In the genomic region with DNA sequence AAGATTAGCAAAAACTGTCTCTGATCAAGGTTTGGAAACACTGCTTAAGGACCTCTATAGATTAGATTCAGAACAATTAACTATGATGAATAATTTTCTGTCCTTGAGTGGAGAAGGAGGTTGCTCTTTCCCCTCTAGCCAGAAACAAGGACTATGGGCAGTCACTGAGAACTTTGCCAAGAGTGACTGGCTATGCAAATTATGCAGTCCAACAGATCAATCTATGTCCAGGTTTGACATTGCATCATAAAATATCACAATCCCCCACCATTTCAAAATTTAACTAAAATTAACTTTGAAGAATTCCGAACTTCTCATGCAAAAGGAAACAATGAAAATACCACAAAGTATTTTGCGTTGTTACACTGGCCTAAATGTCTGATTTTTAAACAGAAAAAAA, we compare ENCODE assay signal across 26 cellular contexts. TPM values are rescaled to one million over a fixed set of nuclear protein-coding genes. Genes with fewer than 3 reads are reported as not detected.
"Had no signal": no experiment of that assay in that cellular context is flagged by ENCODE, and none has a peak within 500 bp of the region (broad histone marks: within the 10 kb centered on the region; RNA-seq: fewer than 3 reads in every experiment).

No MANE protein-coding gene starts in this region.

- H3K4me3 ChIP-seq: colonic mucosa, esophagus squamous epithelium, heart right ventricle, left ventricle myocardium inferior, lower lobe of right lung, ovary, testis, tibial nerve, upper lobe of left lung had no signal

- H3K36me3 ChIP-seq: colonic mucosa, esophagus squamous epithelium, left ventricle myocardium inferior, lower lobe of right lung, ovary, tibial nerve, upper lobe of left lung had no signal

- FAIRE-seq: endothelial cell of umbilical vein, urothelium cell line had no signal

- H3K4me1 Mint-ChIP-seq: naive thymus-derived CD8-positive, alpha-beta T cell; stimulated activated memory B cell treated with anti-CD40 and anti-IgM and Interleukin-4, amounts not matched to agents 10 μg/mL and 1 μg/mL and 100 μg/mL, for 72 hours had no signal

- ATAC-seq: heart right ventricle; left cardiac atrium; lower lobe of right lung; naive thymus-derived CD8-positive, alpha-beta T cell; sciatic nerve; stimulated activated memory B cell treated with anti-CD40 and anti-IgM and Interleukin-4, amounts not matched to agents 10 μg/mL and 1 μg/mL and 100 μg/mL, for 72 hours; stimulated activated naive CD8-positive, alpha-beta T cell treated with anti-CD3 and anti-CD28 coated beads, Interleukin-15, Interleukin-2, amounts not matched to agents 100 U/mL and 50 U/mL, for 24 hours had no signal

- H3K4me1 ChIP-seq: colonic mucosa, esophagus squamous epithelium, lower lobe of right lung, testis, tibial nerve had no signal

- H3K27me3 ChIP-seq: colonic mucosa, esophagus squamous epithelium, heart right ventricle, ovary, testis, tibial nerve, upper lobe of left lung had no signal

- H3K36me3 Mint-ChIP-seq: naive thymus-derived CD8-positive, alpha-beta T cell; stimulated activated memory B cell treated with anti-CD40 and anti-IgM and Interleukin-4, amounts not matched to agents 10 μg/mL and 1 μg/mL and 100 μg/mL, for 72 hours had no signal

- H3K27ac Mint-ChIP-seq: dendritic cell treated with granulocyte-macrophage colony-stimulating factor and Interleukin-4, amounts not matched to agents 40 ng/mL and 50 ng/mL, for 4 days; naive thymus-derived CD8-positive, alpha-beta T cell; nephron progenitor cell; stimulated activated memory B cell treated with anti-CD40 and anti-IgM and Interleukin-4, amounts not matched to agents 10 μg/mL and 1 μg/mL and 100 μg/mL, for 72 hours had no signal

- H3K9me3 Mint-ChIP-seq: dendritic cell treated with granulocyte-macrophage colony-stimulating factor and Interleukin-4, amounts not matched to agents 40 ng/mL and 50 ng/mL, for 4 days; naive thymus-derived CD8-positive, alpha-beta T cell; stimulated activated memory B cell treated with anti-CD40 and anti-IgM and Interleukin-4, amounts not matched to agents 10 μg/mL and 1 μg/mL and 100 μg/mL, for 72 hours had no signal

- H3K27me3 Mint-ChIP-seq: dendritic cell treated with granulocyte-macrophage colony-stimulating factor and Interleukin-4, amounts not matched to agents 40 ng/mL and 50 ng/mL, for 4 days had no signal

- H3K9me3 ChIP-seq: colonic mucosa, esophagus squamous epithelium, heart right ventricle, left ventricle myocardium inferior, lower lobe of right lung, ovary, testis, tibial nerve, upper lobe of left lung had no signal

- DNase-seq: colonic mucosa; effector memory CD4-positive, alpha-beta T cell; esophagus squamous epithelium; foreskin melanocyte; glutamatergic neuron; heart right ventricle; hippocampal formation; left cardiac atrium; left ventricle myocardium inferior; lower lobe of right lung; naive thymus-derived CD8-positive, alpha-beta T cell; nephron progenitor cell; nucleus accumbens; ovary; stimulated activated CD4-positive, alpha-beta T cell treated with anti-CD3 and anti-CD28 coated beads, Interleukin-2, amount 100 ng/mL, for 24 hours; stimulated activated CD4-positive, alpha-beta T cell treated with anti-CD3 and anti-CD28 coated beads, Interleukin-4, amount 100 ng/mL, for 4 hours; stimulated activated naive CD8-positive, alpha-beta T cell treated with anti-CD3 and anti-CD28 coated beads, Interleukin-15, Interleukin-2, amounts not matched to agents 100 U/mL and 50 U/mL, for 24 hours; substantia nigra; testis; upper lobe of left lung had no signal

- H3K4me3 Mint-ChIP-seq: dendritic cell treated with granulocyte-macrophage colony-stimulating factor and Interleukin-4, amounts not matched to agents 40 ng/mL and 50 ng/mL, for 4 days; naive thymus-derived CD8-positive, alpha-beta T cell; nephron progenitor cell; stimulated activated memory B cell treated with anti-CD40 and anti-IgM and Interleukin-4, amounts not matched to agents 10 μg/mL and 1 μg/mL and 100 μg/mL, for 72 hours had no signal

- H3K27ac ChIP-seq: colonic mucosa, esophagus squamous epithelium, heart right ventricle, left ventricle myocardium inferior, lower lobe of right lung, ovary, testis, tibial nerve had no signal

RNA-seq across cellular contexts. Expression of a gene that starts 50.6 kb away (rescaled TPM):
- total RNA-seq: naive thymus-derived CD8-positive, alpha-beta T cell had no signal
- polyA plus RNA-seq: naive thymus-derived CD8-positive, alpha-beta T cell had no signal
